1 cellular context compared by ENCODE assay signal in genomic region chr19:6048808-6049405, GRCh38.
TF ChIP-seq lines count a peak whose summit lies in the region.

No MANE protein-coding gene starts in this region.

TF ChIP-seq in HepG2, 621 proteins besides CTCF, POLR2A, EP300 and RAD21 (continued from another document):
- TF ChIP-seq ARID5B (CRISPR knock-in tag; IDR thresholded peaks at IDR 0.05) (peak; percentile 15; the same call in 1 of the 2 replicates), FOSL2 (CRISPR knock-in tag; IDR thresholded peaks at IDR 0.05) (peak; percentile 30; the same call in 1 of the 2 replicates), HNF1B (CRISPR knock-in tag; IDR thresholded peaks at IDR 0.05) (0 out of 2 replicates have a peak, but pooled peaks have one; percentile 45), DNMT3B (CRISPR knock-in tag; conservative IDR thresholded peaks at IDR 0.05) (no peak), HMGXB4 (CRISPR knock-in tag; IDR thresholded peaks at IDR 0.05; ENCODE audit: borderline replicate concordance in 1 of 2, low read depth in 1 of 2) (0 out of 4 replicates have a peak, but pooled peaks have one; percentile 5 to 49), ATF2 (CRISPR knock-in tag; IDR thresholded peaks at IDR 0.05) (no peak), BHLHE40 (IDR thresholded peaks at IDR 0.05; ENCODE audit: low read length) (no peak), FOXK1 (CRISPR knock-in tag; IDR thresholded peaks at IDR 0.05; ENCODE audit: borderline replicate concordance, low read depth) (no peak)
